13 cellular contexts compared by ENCODE assay signal in the genomic region with DNA sequence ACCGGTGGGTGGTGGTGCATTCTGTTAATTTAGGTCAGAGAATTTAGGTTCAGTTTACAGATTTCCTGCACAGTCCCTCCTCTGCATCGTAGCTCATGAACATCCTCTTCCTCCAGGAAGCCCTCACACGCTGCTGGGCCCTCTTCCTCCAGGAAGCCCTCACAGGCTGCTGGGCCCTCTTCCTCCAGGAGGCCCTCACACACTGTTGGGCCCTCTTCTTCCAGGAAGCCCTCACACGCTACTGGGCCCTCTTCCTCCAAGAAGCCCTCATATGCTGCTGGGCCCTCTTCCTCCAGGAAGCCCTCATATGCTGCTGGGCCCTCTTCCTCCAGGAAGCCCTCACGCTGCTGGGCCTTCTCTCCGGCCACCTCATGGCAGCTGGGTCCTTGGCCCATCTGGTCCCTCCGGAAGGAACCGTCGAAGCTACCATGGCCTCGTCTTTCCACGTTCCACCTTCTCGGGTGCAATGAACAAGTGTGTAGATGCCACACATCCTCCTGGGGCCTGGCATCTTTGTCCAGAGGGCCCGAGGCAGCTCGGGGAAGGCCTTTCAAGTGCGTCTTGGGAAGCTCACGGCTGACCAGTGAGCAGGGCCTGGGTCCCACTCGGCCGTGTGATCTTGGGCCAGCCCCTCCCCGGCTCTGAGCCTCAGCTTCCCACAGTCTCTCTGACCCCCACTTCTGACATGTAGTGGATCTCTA. TPM values are rescaled to one million over a fixed set of nuclear protein-coding genes. Genes with fewer than 3 reads are reported as not detected.
A peak's percentile ranks its signal among the peaks of the same experiment; 100 is the strongest.
DNase-seq lines count a peak whose midpoint lies in the region; ATAC-seq, FAIRE-seq and TF ChIP-seq lines count a peak whose summit lies in the region.
"Had no signal": no experiment of that assay in that cellular context is flagged by ENCODE, and none has a peak within 500 bp of the region (broad histone marks: within the 10 kb centered on the region; RNA-seq: fewer than 3 reads in every experiment).

No MANE protein-coding gene starts in this region.

- POLR2A ChIA-PET in K562 (lab: Yijun Ruan, JAX) (interaction anchor here (0.9 kb wide), 1 partner anchor 55 kb away, joined by 3 read pairs; no protein-coding TSS in a partner anchor), HEK293T (lab: Yijun Ruan, JAX) (no interaction called here)

- no peak for DNase-seq in K562 (ENCODE audit: extremely low read depth in 1 of 4, low spot score in 3 of 4)
- peak; percentile 23 for DNase-seq in left ventricle myocardium superior
- peak in 1 of 2 donors; percentile 14 for DNase-seq in gastrocnemius medialis
- DNase-seq in NOMO-1 (lab: John Stamatoyannopoulos, UW; ENCODE audit: unreplicated experiment in 2 of 2) = no peak
- no peak for DNase-seq in iPS-NIHi11 (ENCODE audit: low spot score)
- no peak for DNase-seq in SKM-1 (lab: John Stamatoyannopoulos, UW; ENCODE audit: unreplicated experiment)
- DNase-seq in HEK293T (ENCODE audit: extremely low spot score) = no peak
- DNase-seq: NCI-H345, SHP77, trophoblast cell had no signal

- intact Hi-C loops in K562 (cut with micrococcal nuclease) = no loop called here
- intact Hi-C loops in left ventricle myocardium superior (cut with micrococcal nuclease) = no loop called here
- intact Hi-C loops in gastrocnemius medialis (cut with DNase I; ENCODE audit: low total_unique reads) = no loop called here

- ATAC-seq in K562 = no peak
- no peak for ATAC-seq in left ventricle myocardium superior
- no peak for ATAC-seq in gastrocnemius medialis

- H3K9ac ChIP-seq in K562 (ENCODE audit: insufficient read depth in 1 of 2, low read depth in 2 of 2, low read length in 2 of 2) = no peak overlapping the region

- H3K4me3 ChIP-seq in K562 (no peak overlapping the region), gastrocnemius medialis (no peak overlapping the region)

- H4K20me1 ChIP-seq in K562 (replicated peaks; ENCODE audit: control insufficient read depth, insufficient read depth, low read length) = no peaks in the 10 kb centered on the region

- WGBS in K562 (ENCODE audit: insufficient coverage, low coverage, missing lambda C conversion rate) = 78% methylated on average over 13 of the region's 19 CpGs

- TF ChIP-seq CTCF in C4-2B (conservative IDR thresholded peaks at IDR 0.05) (no peak), K562 (IDR thresholded peaks at IDR 0.05 in 2 of 3, conservative IDR thresholded peaks at IDR 0.05 in 1 of 3; ENCODE audit: insufficient read depth in 2 of 3, low read depth in 1 of 3, low read length in 3 of 3) (no peak), gastrocnemius medialis (IDR thresholded peaks at IDR 0.05 in 4 of 5, conservative IDR thresholded peaks at IDR 0.05 in 1 of 5) (no peak)

- BruUV-seq in K562 (replicated peaks; lab: Mats Ljungman, UMichigan) = no TSS peak

- TF ChIP-seq POLR2A in K562 (conservative IDR thresholded peaks at IDR 0.05) (no peak), gastrocnemius medialis (IDR thresholded peaks at IDR 0.05) (no peak)

- peaks cover 32% of the 10 kb centered on the region for H3K79me2 ChIP-seq in K562 (ENCODE audit: control insufficient read depth, insufficient read depth, low read length)

- peaks cover 11 to 65% of the 10 kb centered on the region in 2 experiments; a peak in 4 of 5 replicates for H3K4me1 ChIP-seq in K562 (replicated peaks in 1 of 2; ENCODE audit: control insufficient read depth in 2 of 2, insufficient read depth in 2 of 2, low read length in 2 of 2)
- H3K4me1 ChIP-seq in gastrocnemius medialis = peaks cover 88 to 100% of the 10 kb centered on the region in 2 donors

- H3K9me1 ChIP-seq in K562 (ENCODE audit: control insufficient read depth, insufficient read depth, low read length) = no peaks in the 10 kb centered on the region

- in situ Hi-C loops in K562 (cut with MboI) (no loop called here), gastrocnemius medialis (cut with MboI; ENCODE audit: low sequenced_read_pairs in 4 of 4) (no loop called here)

- CTCF ChIA-PET in K562 (lab: Yijun Ruan, JAX; ENCODE audit: low intra/inter-chr PET ratio) = no interaction called here
- CTCF ChIA-PET in HEK293T (lab: Yijun Ruan, JAX) = no interaction called here

- H3K4me2 ChIP-seq in K562 (ENCODE audit: insufficient read depth, low read length) = no peak overlapping the region

- H3K9me3 ChIP-seq in K562 (replicated peaks; ENCODE audit: control insufficient read depth, insufficient read depth, low read depth, low read length) (no peaks in the 10 kb centered on the region), gastrocnemius medialis (no peaks in the 10 kb centered on the region)

- no peak for FAIRE-seq in K562 (lab: Jason Lieb, UNC)
- FAIRE-seq: G401.6, islet of Langerhans had no signal

- no peak overlapping the region for H2AFZ ChIP-seq in K562 (ENCODE audit: low read depth, low read length)

- H3K36me3 ChIP-seq in K562 (ENCODE audit: control insufficient read depth, insufficient read depth, low read length) = peaks cover 38% of the 10 kb centered on the region; the same call in 2 of the 3 replicates
- no peaks in the 10 kb centered on the region for H3K36me3 ChIP-seq in gastrocnemius medialis

- no peak for TF ChIP-seq EP300 in K562 (IDR thresholded peaks at IDR 0.05; ENCODE audit: low read length)

- no peak for TF ChIP-seq RAD21 in K562 (CRISPR knock-in tag; conservative IDR thresholded peaks at IDR 0.05 in 1 of 2, IDR thresholded peaks at IDR 0.05 in 1 of 2)

- H3K27me3 ChIP-seq in K562 (ENCODE audit: control insufficient read depth in 2 of 2, insufficient read depth in 2 of 2, low read length in 2 of 2) (no peaks in the 10 kb centered on the region), gastrocnemius medialis (no peaks in the 10 kb centered on the region)

- peak overlapping the region; percentile 93 for H3K27ac ChIP-seq in C4-2B
- no peak overlapping the region for H3K27ac ChIP-seq in K562 (ENCODE audit: extremely low read depth, low read depth, low read length)
- peak overlapping the region; percentile 94 to 98 (median 97) for H3K27ac ChIP-seq in gastrocnemius medialis

TF ChIP-seq in K562, 482 proteins besides CTCF, POLR2A, EP300 and RAD21 (continues in another document):
- TF ChIP-seq TEAD4 (IDR thresholded peaks at IDR 0.05; ENCODE audit: low read length) (no peak), TEAD4 (CRISPR knock-in tag; IDR thresholded peaks at IDR 0.05; ENCODE audit: borderline replicate concordance) (no peak), ZNF324 (CRISPR knock-in tag; IDR thresholded peaks at IDR 0.05) (no peak), NCOA1 (IDR thresholded peaks at IDR 0.05; ENCODE audit: low read depth) (no peak)
- TF ChIP-seq, protein P1, sequence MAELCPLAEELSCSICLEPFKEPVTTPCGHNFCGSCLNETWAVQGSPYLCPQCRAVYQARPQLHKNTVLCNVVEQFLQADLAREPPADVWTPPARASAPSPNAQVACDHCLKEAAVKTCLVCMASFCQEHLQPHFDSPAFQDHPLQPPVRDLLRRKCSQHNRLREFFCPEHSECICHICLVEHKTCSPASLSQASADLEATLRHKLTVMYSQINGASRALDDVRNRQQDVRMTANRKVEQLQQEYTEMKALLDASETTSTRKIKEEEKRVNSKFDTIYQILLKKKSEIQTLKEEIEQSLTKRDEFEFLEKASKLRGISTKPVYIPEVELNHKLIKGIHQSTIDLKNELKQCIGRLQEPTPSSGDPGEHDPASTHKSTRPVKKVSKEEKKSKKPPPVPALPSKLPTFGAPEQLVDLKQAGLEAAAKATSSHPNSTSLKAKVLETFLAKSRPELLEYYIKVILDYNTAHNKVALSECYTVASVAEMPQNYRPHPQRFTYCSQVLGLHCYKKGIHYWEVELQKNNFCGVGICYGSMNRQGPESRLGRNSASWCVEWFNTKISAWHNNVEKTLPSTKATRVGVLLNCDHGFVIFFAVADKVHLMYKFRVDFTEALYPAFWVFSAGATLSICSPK (IDR thresholded peaks at IDR 0.05; ENCODE audit: borderline replicate concordance) = no peak

TF ChIP-seq in HEK293T, 16 proteins besides CTCF, POLR2A, EP300 and RAD21 (continues in another document):
- no peak for TF ChIP-seq NFRKB (IDR thresholded peaks at IDR 0.05)
- TF ChIP-seq BHLHE40 (IDR thresholded peaks at IDR 0.05; ENCODE audit: borderline replicate concordance) = no peak
- TF ChIP-seq ELF4 (IDR thresholded peaks at IDR 0.05) = no peak
- TF ChIP-seq FOXA1 (IDR thresholded peaks at IDR 0.05) = no peak
- no peak for TF ChIP-seq SUZ12 (IDR thresholded peaks at IDR 0.05)
- no peak for TF ChIP-seq ZNF384 (IDR thresholded peaks at IDR 0.05)
- TF ChIP-seq PKNOX1 (IDR thresholded peaks at IDR 0.05) = no peak
- TF ChIP-seq ARNT (IDR thresholded peaks at IDR 0.05) = no peak
- no peak for TF ChIP-seq FOXK2 (IDR thresholded peaks at IDR 0.05)
- TF ChIP-seq TARDBP (IDR thresholded peaks at IDR 0.05) = no peak
- no peak for TF ChIP-seq FOXM1 (IDR thresholded peaks at IDR 0.05; ENCODE audit: borderline replicate concordance)

RNA-seq across cellular contexts. Expression of gene PPARA, which starts 58.9 kb away (rescaled TPM):
- 19.5 and 33.5 TPM in 2 replicates for total RNA-seq in K562 (2011; cell fraction: chromatin; rRNA removed; ENCODE audit: low replicate concordance)
- 17.5 and 22.2 TPM in 2 replicates for total RNA-seq in K562 (2011; cell fraction: nucleolus; rRNA removed)
- 28.0 and 34.4 TPM in 2 replicates for total RNA-seq in K562 (2011; cell fraction: nucleoplasm; rRNA removed)
- 2.8 and 5.3 TPM in 2 replicates for total RNA-seq in K562 (2014; rRNA removed)
- total RNA-seq in K562 (2014; rRNA removed; fragmentation: Illumina TruSeq; extraction: Trizol) = 3.4 and 4.3 TPM in 2 replicates
- 2.1 and 2.6 TPM in 2 replicates for total RNA-seq in K562 (2015; rRNA removed; fragmentation: Illumina TruSeq; extraction: Trizol)
- 4.1 and 5.9 TPM in 2 replicates for total RNA-seq in K562 (2021)
- 5.0 and 8.2 TPM in 2 replicates for polyA plus RNA-seq in K562 (2011; rRNA removed)
- 1.8 and 5.0 TPM in 2 replicates for polyA plus RNA-seq in K562 (2011; cell fraction: cytosol; rRNA removed)
- polyA plus RNA-seq in K562 (2011; cell fraction: nucleus; rRNA removed) = 4.8 and 9.5 TPM in 2 replicates
- polyA plus RNA-seq in K562 (2012) = 3.6 and 4.1 TPM in 2 replicates
- 2.7 and 3.5 TPM in 2 replicates for polyA plus RNA-seq in K562 (2014; fragmentation: Illumina TruSeq; extraction: Trizol)
- under 1 TPM; 0.64 to 0.87 TPM for polyA plus RNA-seq in K562 (2014; fragmentation: Nextera tagmentation; extraction: Ambion mirVana)
- 2.1 and 4.0 TPM in 2 replicates for polyA plus RNA-seq in K562 (2014; rRNA removed)
- 6.4 and 11.7 TPM in 2 replicates for polyA minus RNA-seq in K562 (2011; rRNA and poly(A)+ RNA removed)
- 2.6 and 5.2 TPM in 2 replicates for polyA minus RNA-seq in K562 (2011; cell fraction: cytosol; rRNA and poly(A)+ RNA removed)
- 4.4 and 13.0 TPM in 2 replicates for polyA minus RNA-seq in K562 (2011; cell fraction: nucleus; rRNA and poly(A)+ RNA removed)
- total RNA-seq in left ventricle myocardium superior = 78.9 TPM
- total RNA-seq in gastrocnemius medialis = 10 to 100 TPM; 29.6 to 74.8 (median 57.9) TPM
